In the genomic region with DNA sequence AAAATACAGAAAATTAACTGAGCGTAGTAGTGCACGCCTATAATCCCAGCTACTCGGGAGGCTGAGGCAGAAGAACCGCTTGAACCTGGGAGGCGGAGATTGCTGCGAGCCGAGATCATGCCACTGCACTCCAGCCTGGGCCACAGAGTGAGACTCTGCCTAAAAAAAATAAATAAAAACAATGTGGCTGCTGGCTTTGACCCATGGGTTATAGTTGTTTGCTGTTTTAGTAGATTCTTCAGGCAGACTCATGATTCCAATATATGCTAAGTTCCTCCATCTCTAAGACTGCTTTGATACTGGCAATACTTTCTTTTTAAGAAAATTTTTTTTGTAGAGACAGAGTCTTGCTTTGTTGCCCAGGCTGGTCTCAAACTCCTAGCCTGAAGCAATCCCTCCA, we compare ENCODE assay signal across 18 cellular contexts. TPM values are rescaled to one million over a fixed set of nuclear protein-coding genes. Genes with fewer than 3 reads are reported as not detected.
DNase-seq lines count a peak whose midpoint lies in the region; ATAC-seq and TF ChIP-seq lines count a peak whose summit lies in the region.
"Had no signal": no experiment of that assay in that cellular context is flagged by ENCODE, and none has a peak within 500 bp of the region (broad histone marks: within the 10 kb centered on the region; RNA-seq: fewer than 3 reads in every experiment).

No MANE protein-coding gene starts in this region.

- no peak overlapping the region for H3K23ac ChIP-seq in IMR-90 (ENCODE audit: low read depth, low read length)

- 80% methylated on average over 1 of the region's 7 CpGs; no CpG with 5 or more reads in 1 of the 2 experiments for WGBS in IMR-90 (ENCODE audit: extremely low coverage in 2 of 2, insufficient read length in 1 of 2), 2 experiments

- H4K91ac ChIP-seq in IMR-90 (ENCODE audit: insufficient read depth, low read depth, low read length): no peak overlapping the region

- H3K36me3 ChIP-seq in IMR-90 (ENCODE audit: control insufficient read depth, insufficient read depth, low read length): no peaks in the 10 kb centered on the region
- no peaks in the 10 kb centered on the region for H3K36me3 ChIP-seq in osteoblast (ENCODE audit: insufficient read depth, low read length)
- H3K36me3 ChIP-seq: HAP-1 had no signal

- no peaks in the 10 kb centered on the region for H3K79me1 ChIP-seq in IMR-90 (ENCODE audit: low read depth in 1 of 2, low read length in 2 of 2)

- no peak overlapping the region for H4K8ac ChIP-seq in IMR-90 (ENCODE audit: low read depth in 2 of 2, low read length in 2 of 2)

- H2AK5ac ChIP-seq in IMR-90 (ENCODE audit: low read depth, low read length): no peak overlapping the region

- H2BK5ac ChIP-seq in IMR-90 (ENCODE audit: low read depth, low read length, poor library complexity, severe bottlenecking): no peak overlapping the region

- no peak overlapping the region for H3K4me3 ChIP-seq in IMR-90 (ENCODE audit: insufficient read depth, low read depth, low read length)
- H3K4me3 ChIP-seq in choroid plexus epithelial cell (ENCODE audit: low read depth, low read length): no peak overlapping the region
- no peak overlapping the region for H3K4me3 ChIP-seq in osteoblast (ENCODE audit: insufficient read depth, low read length)
- H3K4me3 ChIP-seq: GM12878, HAP-1 had no signal

- H3K4me1 ChIP-seq in IMR-90 (ENCODE audit: control insufficient read depth, insufficient read depth, low read length): peaks cover 4% of the 10 kb centered on the region
- peaks cover 2% of the 10 kb centered on the region for H3K4me1 ChIP-seq in osteoblast (ENCODE audit: insufficient read depth, low read length)
- H3K4me1 ChIP-seq: HAP-1 had no signal

- no peak overlapping the region for H2BK120ac ChIP-seq in IMR-90 (ENCODE audit: low read depth, low read length)

- TF ChIP-seq CTCF in IMR-90 (conservative IDR thresholded peaks at IDR 0.05; ENCODE audit: low read depth, low read length) (no peak), choroid plexus epithelial cell (conservative IDR thresholded peaks at IDR 0.05; ENCODE audit: low read depth, low read length) (no peak), osteoblast (IDR thresholded peaks at IDR 0.05; ENCODE audit: extremely low read depth, low read depth, low read length) (no peak)

- H3K4me2 ChIP-seq in IMR-90 (ENCODE audit: low read depth, low read length) (no peak overlapping the region; the same call in 1 of the 2 replicates), osteoblast (ENCODE audit: insufficient read depth, low read length) (no peak overlapping the region)

- no peak overlapping the region for H3K4ac ChIP-seq in IMR-90 (ENCODE audit: low read depth, low read length)

- no peak overlapping the region for H2BK15ac ChIP-seq in IMR-90 (ENCODE audit: low read depth, low read length)

- H3K9me1 ChIP-seq in IMR-90 (ENCODE audit: insufficient read depth, low read length): 0 out of 2 replicates have a peak, but pooled peaks cover 1% of the 10 kb centered on the region

- H3K36me3 Mint-ChIP-seq in activated CD8-positive, alpha-beta memory T cell treated with anti-CD3 and anti-CD28 coated beads, Interleukin-2, amount 10 ng/mL, durations not matched to agents 7 days and 5 days: no peaks in the 10 kb centered on the region
- H3K36me3 Mint-ChIP-seq: CD4-positive, alpha-beta memory T cell had no signal

- POLR2A ChIA-PET in IMR-90 (lab: Charles Lee; ENCODE audit: unreplicated experiment): no interaction called here

- H3K9ac ChIP-seq in IMR-90 (ENCODE audit: low read depth, low read length): no peak overlapping the region

- no peak overlapping the region for H3K18ac ChIP-seq in IMR-90 (ENCODE audit: low read depth, low read length)

- H4K20me1 ChIP-seq in IMR-90 (ENCODE audit: insufficient read depth, low read length) (no peaks in the 10 kb centered on the region), osteoblast (ENCODE audit: insufficient read depth, low read length) (no peaks in the 10 kb centered on the region)

- in situ Hi-C loops in IMR-90 (cut with MboI; ENCODE audit: low sequenced_read_pairs): no loop called here

- CTCF ChIA-PET in IMR-90 (lab: Yijun Ruan, JAX): interaction anchor here (0.9 kb wide), 1 partner anchor 17 kb away, joined by 3 read pairs; no protein-coding TSS in a partner anchor
- CTCF ChIA-PET in activated CD8-positive, alpha-beta memory T cell treated with anti-CD3 and anti-CD28 coated beads, Interleukin-2, amount 10 ng/mL, durations not matched to agents 7 days and 5 days (lab: Charles Lee): no interaction called here

- H3K27me3 ChIP-seq in IMR-90 (ENCODE audit: control insufficient read depth, insufficient read depth, low read length) (no peaks in the 10 kb centered on the region; the same call in 1 of the 2 replicates), osteoblast (ENCODE audit: insufficient read depth, low read length) (no peaks in the 10 kb centered on the region)

- BruUV-seq in IMR-90 (replicated peaks; lab: Mats Ljungman, UMichigan): no TSS peak

- no peaks in the 10 kb centered on the region for H3K79me2 ChIP-seq in osteoblast (ENCODE audit: insufficient read depth, low read length)

- H2AK9ac ChIP-seq in IMR-90 (replicated peaks; ENCODE audit: low read depth, low read length, poor library complexity): no peak overlapping the region

- H3K9me3 Mint-ChIP-seq in activated CD8-positive, alpha-beta memory T cell treated with anti-CD3 and anti-CD28 coated beads, Interleukin-2, amount 10 ng/mL, durations not matched to agents 7 days and 5 days (ENCODE audit: low read depth): no peaks in the 10 kb centered on the region
- H3K9me3 Mint-ChIP-seq: HFFc6 had no signal

- intact Hi-C loops in IMR-90 (cut with micrococcal nuclease): no loop called here

- no peak overlapping the region for H3K14ac ChIP-seq in IMR-90 (replicated peaks; ENCODE audit: low read depth, low read length)

- H3K27ac ChIP-seq in IMR-90 (ENCODE audit: insufficient read depth, low read length) (no peak overlapping the region), osteoblast (ENCODE audit: low read depth, low read length) (no peak overlapping the region)

- H3K4me3 Mint-ChIP-seq in activated CD8-positive, alpha-beta memory T cell treated with anti-CD3 and anti-CD28 coated beads, Interleukin-2, amount 10 ng/mL, durations not matched to agents 7 days and 5 days: no peak overlapping the region
- H3K4me3 Mint-ChIP-seq: CD4-positive, alpha-beta memory T cell; HFFc6 had no signal

- H2BK20ac ChIP-seq in IMR-90 (ENCODE audit: low read depth, low read length): no peak overlapping the region

- ATAC-seq in IMR-90 (ENCODE audit: low read depth): peak; percentile 81
- ATAC-seq in activated CD8-positive, alpha-beta memory T cell treated with anti-CD3 and anti-CD28 coated beads, Interleukin-2, amount 10 ng/mL, durations not matched to agents 7 days and 5 days: no peak
- ATAC-seq in GM21390 (IDR thresholded peaks at IDR 0.05; ENCODE audit: unreplicated experiment): no peak
- ATAC-seq: GM12878 had no signal

- H3K27ac Mint-ChIP-seq in activated CD8-positive, alpha-beta memory T cell treated with anti-CD3 and anti-CD28 coated beads, Interleukin-2, amount 10 ng/mL, durations not matched to agents 7 days and 5 days: no peak overlapping the region
- H3K27ac Mint-ChIP-seq: HFFc6 had no signal

- H3K9me3 ChIP-seq in IMR-90 (ENCODE audit: control insufficient read depth, insufficient read depth, low read length) (no peaks in the 10 kb centered on the region), osteoblast (ENCODE audit: low read depth, low read length) (no peaks in the 10 kb centered on the region)
- H3K9me3 ChIP-seq: HAP-1 had no signal

- no peak overlapping the region for H2AFZ ChIP-seq in IMR-90 (replicated peaks; ENCODE audit: low read length, poor library complexity)
- H2AFZ ChIP-seq in osteoblast (ENCODE audit: low read length): peak overlapping the region; percentile 29

- no peak overlapping the region for H3K56ac ChIP-seq in IMR-90 (ENCODE audit: extremely low read depth, insufficient read depth, low read length)

- no peak for TF ChIP-seq RAD21 in IMR-90 (IDR thresholded peaks at IDR 0.05; ENCODE audit: low read length)

- H3K4me1 Mint-ChIP-seq in activated CD8-positive, alpha-beta memory T cell treated with anti-CD3 and anti-CD28 coated beads, Interleukin-2, amount 10 ng/mL, durations not matched to agents 7 days and 5 days: no peaks in the 10 kb centered on the region
- H3K4me1 Mint-ChIP-seq: CD4-positive, alpha-beta memory T cell had no signal

- no peak overlapping the region for H4K5ac ChIP-seq in IMR-90 (ENCODE audit: low read depth, low read length)

- dilution Hi-C loops in IMR-90 (cut with HindIII; ENCODE audit: low sequenced_read_pairs, unreplicated experiment): no loop called here

- DNase-seq in IMR-90 (peak; percentile 20), choroid plexus epithelial cell (ENCODE audit: low read depth) (peak; percentile 68), osteoblast (ENCODE audit: insufficient read length, low spot score, missing footprints) (no peak), HUDEP-2 (lab: John Stamatoyannopoulos, UW; ENCODE audit: unreplicated experiment in 76 of 76) (no peak)
- DNase-seq in activated CD8-positive, alpha-beta memory T cell treated with anti-CD3 and anti-CD28 coated beads, Interleukin-2, amount 10 ng/mL, durations not matched to agents 7 days and 5 days: no peak
- DNase-seq: C1 segment of cervical spinal cord; CD4-positive, alpha-beta memory T cell; COR-L47; DMS153; DND-41; EL; GDM1; GOT3; HFFc6 had no signal

- no peak for TF ChIP-seq POLR2A in IMR-90 (IDR thresholded peaks at IDR 0.05; ENCODE audit: low read depth, low read length)

- H3K27me3 Mint-ChIP-seq in activated CD8-positive, alpha-beta memory T cell treated with anti-CD3 and anti-CD28 coated beads, Interleukin-2, amount 10 ng/mL, durations not matched to agents 7 days and 5 days: peaks cover 4% of the 10 kb centered on the region

RNA-seq across cellular contexts. Expression of a gene that starts 8.4 kb away (rescaled TPM):
- total RNA-seq in IMR-90 (2012; rRNA removed) (under 0.01 TPM in 1 of 2 replicates, not detected in the other), osteoblast (not detected in 2 replicates)
- polyA plus RNA-seq in IMR-90 (2012; rRNA removed): not detected in 2 replicates
- polyA plus RNA-seq in IMR-90 (2012; cell fraction: cytosol; rRNA removed): not detected in 2 replicates
- not detected in 2 replicates for polyA plus RNA-seq in IMR-90 (2012; cell fraction: nucleus; rRNA removed; ENCODE audit: low replicate concordance)
- under 1 TPM; 0.49 to 0.79 TPM for total RNA-seq in activated CD8-positive, alpha-beta memory T cell treated with anti-CD3 and anti-CD28 coated beads, Interleukin-2, amount 10 ng/mL, durations not matched to agents 7 days and 5 days
- total RNA-seq: A172; CD4-positive, alpha-beta memory T cell; HFFc6 had no signal

RNA-seq across cellular contexts. Expression of a gene that starts 36.5 kb away (rescaled TPM):
- 0.54 and 1.1 TPM in 2 replicates for total RNA-seq in IMR-90 (2012; rRNA removed)
- 0.26 and 0.29 TPM in 2 replicates for polyA plus RNA-seq in IMR-90 (2012; rRNA removed)
- polyA plus RNA-seq in IMR-90 (2012; cell fraction: cytosol; rRNA removed): 0.04 and 0.05 TPM in 2 replicates
- 0.15 TPM in 1 of 2 replicates, not detected in the other for polyA plus RNA-seq in IMR-90 (2012; cell fraction: nucleus; rRNA removed; ENCODE audit: low replicate concordance)
- 0.72 and 0.88 TPM in 2 replicates for total RNA-seq in osteoblast
- total RNA-seq in activated CD8-positive, alpha-beta memory T cell treated with anti-CD3 and anti-CD28 coated beads, Interleukin-2, amount 10 ng/mL, durations not matched to agents 7 days and 5 days: 1 to 10 TPM; 1.5 to 1.9 TPM
- total RNA-seq: CD4-positive, alpha-beta memory T cell had no signal
- polyA plus RNA-seq: CD4-positive, alpha-beta memory T cell had no signal

RNA-seq across cellular contexts. Expression of a gene that starts 45.0 kb away (rescaled TPM):
- total RNA-seq in IMR-90 (2012; rRNA removed) (12.4 and 13.1 TPM in 2 replicates), osteoblast (13.8 and 16.6 TPM in 2 replicates)
- polyA plus RNA-seq in IMR-90 (2012; rRNA removed): 18.0 and 19.0 TPM in 2 replicates
- polyA plus RNA-seq in IMR-90 (2012; cell fraction: cytosol; rRNA removed): 6.4 and 12.3 TPM in 2 replicates
- polyA plus RNA-seq in IMR-90 (2012; cell fraction: nucleus; rRNA removed; ENCODE audit: low replicate concordance): 3.0 and 6.7 TPM in 2 replicates
- total RNA-seq in activated CD8-positive, alpha-beta memory T cell treated with anti-CD3 and anti-CD28 coated beads, Interleukin-2, amount 10 ng/mL, durations not matched to agents 7 days and 5 days: 10 to 100 TPM; 17.2 to 22.3 TPM

Comparison
In these comparisons a context has a peak if more than half of its experiments do, and no peak if none do; other contexts are left out.
1. DNase-seq: peak in IMR-90 (single experiment) and choroid plexus epithelial cell (single experiment); none in osteoblast (single experiment), activated CD8-positive, alpha-beta memory T cell treated with anti-CD3 and anti-CD28 coated beads, Interleukin-2, amount 10 ng/mL, durations not matched to agents 7 days and 5 days (single experiment) and HUDEP-2 (0 of 76).